8 cellular contexts compared by ENCODE assay signal in genomic region chr3:151168269-151169094, GRCh38.
DNase-seq lines count a peak whose midpoint lies in the region; TF ChIP-seq lines count a peak whose summit lies in the region.

No MANE protein-coding gene starts in this region.

- no peaks in the 10 kb centered on the region; the same call in 1 of the 2 replicates for H3K27me3 ChIP-seq in GM06990 (replicated peaks; ENCODE audit: control insufficient read depth, insufficient read depth, low read length)

- no peaks in the 10 kb centered on the region for H3K36me3 ChIP-seq in GM06990 (ENCODE audit: control insufficient read depth, insufficient read depth, low read length)
- peaks cover 0 to 10% of the 10 kb centered on the region in 2 experiments; a peak in 2 of 3 replicates for H3K36me3 ChIP-seq in HEK293 (ENCODE audit: control insufficient read depth in 2 of 2, insufficient read depth in 1 of 2, low read length in 2 of 2)

- POLR2A ChIA-PET in HEK293 (lab: Yijun Ruan, JAX) = no interaction called here

- H3K4me3 Mint-ChIP-seq in T-helper 1 cell treated with Interleukin-12 subunit alpha and Interleukin-12 subunit beta and Interleukin-4 antibody, amounts not matched to agents 30 μg/mL and 1 μg/mL, for 36 hours = no peak overlapping the region

- H3K9me3 Mint-ChIP-seq in T-helper 1 cell treated with Interleukin-12 subunit alpha and Interleukin-12 subunit beta and Interleukin-4 antibody, amounts not matched to agents 30 μg/mL and 1 μg/mL, for 36 hours = no peaks in the 10 kb centered on the region

- no peaks in the 10 kb centered on the region for H3K27me3 Mint-ChIP-seq in T-helper 1 cell treated with Interleukin-12 subunit alpha and Interleukin-12 subunit beta and Interleukin-4 antibody, amounts not matched to agents 30 μg/mL and 1 μg/mL, for 36 hours (ENCODE audit: low read depth)

- no peak overlapping the region for H3K4me3 ChIP-seq in GM06990 (replicated peaks; ENCODE audit: low read depth, low read length)
- H3K4me3 ChIP-seq in HEK293 (ENCODE audit: low read depth, low read length) = no peak overlapping the region

- peaks cover 41% of the 10 kb centered on the region for H3K4me1 Mint-ChIP-seq in T-helper 1 cell treated with Interleukin-12 subunit alpha and Interleukin-12 subunit beta and Interleukin-4 antibody, amounts not matched to agents 30 μg/mL and 1 μg/mL, for 36 hours (ENCODE audit: low read depth)

- H3K27ac Mint-ChIP-seq in T-helper 1 cell treated with Interleukin-12 subunit alpha and Interleukin-12 subunit beta and Interleukin-4 antibody, amounts not matched to agents 30 μg/mL and 1 μg/mL, for 36 hours = peak overlapping the region; percentile 21

- peak; percentile 86 for TF ChIP-seq CTCF in GM06990 (IDR thresholded peaks at IDR 0.05; ENCODE audit: insufficient read depth, low read length, poor library complexity, severe bottlenecking)
- peak; percentile 46; the same call in 1 of the 2 replicates for TF ChIP-seq CTCF in HEK293 (tag by site-specific recombination; IDR thresholded peaks at IDR 0.05)

- H3K9me3 ChIP-seq in HEK293 (ENCODE audit: control insufficient read depth, insufficient read depth, low read depth, low read length) = no peaks in the 10 kb centered on the region

- no peak for DNase-seq in GM06990 (ENCODE audit: extremely low read depth, insufficient read length)
- DNase-seq in NCI-H128 (lab: John Stamatoyannopoulos, UW; ENCODE audit: unreplicated experiment) = peak; percentile 35
- DNase-seq in anterior cingulate cortex (lab: John Stamatoyannopoulos, UW) = peak in 39 of 58 donors; percentile 2 to 73 (median 24)
- peak in 30 of 51 donors; percentile 5 to 73 (median 43) for DNase-seq in hypothalamus (lab: John Stamatoyannopoulos, UW)
- DNase-seq in stimulated activated CD4-positive, alpha-beta T cell treated with anti-CD3 and anti-CD28 coated beads, Interleukin-15, amount 100 ng/mL, for 1 hour (ENCODE audit: low read depth in 1 of 2, low spot score in 1 of 2) = peak; percentile 49 to 70
- no peak for DNase-seq in epidermal melanocyte (ENCODE audit: insufficient read length, low spot score)

- H3K36me3 Mint-ChIP-seq in T-helper 1 cell treated with Interleukin-12 subunit alpha and Interleukin-12 subunit beta and Interleukin-4 antibody, amounts not matched to agents 30 μg/mL and 1 μg/mL, for 36 hours (ENCODE audit: low read depth) = no peaks in the 10 kb centered on the region

- no peak overlapping the region for H3K27ac ChIP-seq in HEK293 (ENCODE audit: extremely low read depth, low read depth, low read length)

- CTCF ChIA-PET in HEK293 (lab: Yijun Ruan, JAX) = interaction anchor here (0.5 to 2.4 kb wide), 35 partner anchors 10 to 1275 kb away, joined by 3 to 10 read pairs (median 4); no protein-coding TSS in a partner anchor

- no peaks in the 10 kb centered on the region for H3K4me1 ChIP-seq in HEK293 (ENCODE audit: control insufficient read depth, insufficient read depth, low read length)

TF ChIP-seq in HEK293, 187 proteins besides CTCF, POLR2A, EP300 and RAD21:
- TF ChIP-seq ZNF660 (tag by site-specific recombination; IDR thresholded peaks at IDR 0.05) = peak; percentile 94
- peak; percentile 61 for TF ChIP-seq ZNF654 (tag by site-specific recombination; IDR thresholded peaks at IDR 0.05; ENCODE audit: low read depth)
- no peak for TF ChIP-seq AEBP2 (tag by site-specific recombination; IDR thresholded peaks at IDR 0.05; ENCODE audit: borderline replicate concordance)

Comparison
In these comparisons a context has a peak if more than half of its experiments do, and no peak if none do; other contexts are left out.
1. DNase-seq: peak in NCI-H128 (single experiment), anterior cingulate cortex (39 of 58), hypothalamus (30 of 51) and stimulated activated CD4-positive, alpha-beta T cell treated with anti-CD3 and anti-CD28 coated beads, Interleukin-15, amount 100 ng/mL, for 1 hour (2 of 2); none in GM06990 (single experiment) and epidermal melanocyte (single experiment).